ENCODE assay signal across 8 cellular contexts in genomic region chr5:176596689-176597416, GRCh38. TPM values are rescaled to one million over a fixed set of nuclear protein-coding genes. Genes with fewer than 3 reads are reported as not detected.
DNase-seq lines count a peak whose midpoint lies in the region; ATAC-seq lines count a peak whose summit lies in the region.

No MANE protein-coding gene starts in this region.

- H3K27me3 ChIP-seq in MG63, result no peaks in the 10 kb centered on the region

- DNase-seq in activated gamma-delta T cell treated with anti-CD3 and anti-CD28 coated beads, Interleukin-2, amount 50 U/mL, for 16 hours (ENCODE audit: low read depth), result peak; percentile 38
- DNase-seq in hepatic stellate cell (ENCODE audit: low spot score), result peak; percentile 53
- DNase-seq in stimulated activated CD4-positive, alpha-beta T cell treated with anti-CD3 and anti-CD28 coated beads, Interleukin-4, amount 100 ng/mL, for 1 hour, result peak; percentile 67
- no peak for DNase-seq in NCI-H146 treated with DMSO at 0.1 percent for 48 hours (lab: John Stamatoyannopoulos, UW; ENCODE audit: unreplicated experiment)
- no peak for DNase-seq in amniotic stem cell (lab: John Stamatoyannopoulos, UW)
- no peak for DNase-seq in MG63

- no peaks in the 10 kb centered on the region for H3K9me3 ChIP-seq in MG63

- H3K4me3 ChIP-seq in MG63, result no peak overlapping the region

- ATAC-seq in GM18498 (IDR thresholded peaks at IDR 0.05; ENCODE audit: unreplicated experiment), result peak; percentile 67

- H3K4me3 Mint-ChIP-seq in IgD-negative memory B cell, result peak overlapping the region; percentile 48 to 86 (median 75)

- H3K27ac Mint-ChIP-seq in IgD-negative memory B cell, result peak overlapping the region in 1 of 3 donors; percentile 35

- H3K36me3 ChIP-seq in MG63, result peaks cover 10% of the 10 kb centered on the region

- H3K36me3 Mint-ChIP-seq in IgD-negative memory B cell, result peaks cover 6% of the 10 kb centered on the region

- H3K27me3 Mint-ChIP-seq in IgD-negative memory B cell, result no peaks in the 10 kb centered on the region

- no peaks in the 10 kb centered on the region for H3K9me3 Mint-ChIP-seq in IgD-negative memory B cell

- peaks cover 0 to 2% (median 0%) of the 10 kb centered on the region in 3 donors for H3K4me1 Mint-ChIP-seq in IgD-negative memory B cell

RNA-seq across cellular contexts. Expression of gene GPRIN1, which starts 13.1 kb away (rescaled TPM):
- 0.35 TPM for polyA plus RNA-seq in IgD-negative memory B cell
- total RNA-seq in MG63 (2014; rRNA removed; shearing (Covaris generic); ENCODE audit: low replicate concordance), result 21.0 and 32.2 TPM in 2 replicates

RNA-seq across cellular contexts. Expression of gene SNCB, which starts 33.5 kb away (rescaled TPM):
- polyA plus RNA-seq in IgD-negative memory B cell, result not detected
- total RNA-seq in MG63 (2014; rRNA removed; shearing (Covaris generic); ENCODE audit: low replicate concordance), result not detected in 2 replicates

RNA-seq across cellular contexts. Expression of gene EIF4E1B, which starts 33.6 kb away (rescaled TPM):
- polyA plus RNA-seq in IgD-negative memory B cell, result not detected
- not detected in 2 replicates for total RNA-seq in MG63 (2014; rRNA removed; shearing (Covaris generic); ENCODE audit: low replicate concordance)

RNA-seq across cellular contexts. Expression of gene CDHR2, which starts 47.7 kb away (rescaled TPM):
- not detected for polyA plus RNA-seq in IgD-negative memory B cell
- total RNA-seq in MG63 (2014; rRNA removed; shearing (Covaris generic); ENCODE audit: low replicate concordance), result not detected in 2 replicates

RNA-seq across cellular contexts. Expression of gene TSPAN17, which starts 50.4 kb away (rescaled TPM):
- 19.5 TPM for polyA plus RNA-seq in IgD-negative memory B cell
- total RNA-seq in MG63 (2014; rRNA removed; shearing (Covaris generic); ENCODE audit: low replicate concordance), result 117 and 120 TPM in 2 replicates

Comparison
In these comparisons a context has a peak if more than half of its experiments do, and no peak if none do; other contexts are left out.
1. DNase-seq: peak in activated gamma-delta T cell treated with anti-CD3 and anti-CD28 coated beads, Interleukin-2, amount 50 U/mL, for 16 hours (single experiment), hepatic stellate cell (single experiment) and stimulated activated CD4-positive, alpha-beta T cell treated with anti-CD3 and anti-CD28 coated beads, Interleukin-4, amount 100 ng/mL, for 1 hour (single experiment); none in NCI-H146 treated with DMSO at 0.1 percent for 48 hours (single experiment), amniotic stem cell (single experiment) and MG63 (single experiment).